ENCODE assay signal across 1 cellular context in the genomic region with DNA sequence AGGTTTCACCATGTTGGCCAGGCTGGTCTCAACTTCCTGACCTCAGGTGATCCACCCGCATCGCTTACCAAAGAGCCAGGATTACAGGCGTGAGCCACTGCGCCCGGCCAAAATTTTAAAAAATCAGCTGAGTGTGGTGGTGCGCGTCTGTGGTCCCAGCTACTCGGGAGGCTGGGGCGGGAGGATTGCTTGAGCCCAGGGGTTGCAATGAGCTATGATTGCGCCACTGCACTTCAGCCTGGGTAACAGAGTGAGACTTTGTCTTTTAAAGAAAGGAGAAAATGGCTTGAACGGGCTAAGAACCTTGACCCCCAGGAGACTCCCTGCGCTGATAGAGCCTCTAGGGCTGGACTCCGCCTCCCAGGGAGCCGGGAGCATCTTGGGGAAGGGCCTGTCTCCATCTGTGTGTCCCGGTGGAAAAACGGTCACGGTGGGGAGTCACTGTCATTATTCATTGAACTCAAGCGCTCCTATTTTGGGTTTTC.
TF ChIP-seq lines count a peak whose summit lies in the region.

No MANE protein-coding gene starts in this region.

TF ChIP-seq in HepG2, 621 proteins besides CTCF, POLR2A, EP300 and RAD21 (continued from another document and continues in another):
- 0 out of 2 replicates have a peak, but pooled peaks have one; percentile 41 for TF ChIP-seq KDM5A (IDR thresholded peaks at IDR 0.05; ENCODE audit: borderline replicate concordance, low read length)
- TF ChIP-seq ZNF674 (CRISPR knock-in tag; IDR thresholded peaks at IDR 0.05; ENCODE audit: low read depth): 0 out of 2 replicates have a peak, but pooled peaks have one; percentile 42
- TF ChIP-seq, protein P1, sequence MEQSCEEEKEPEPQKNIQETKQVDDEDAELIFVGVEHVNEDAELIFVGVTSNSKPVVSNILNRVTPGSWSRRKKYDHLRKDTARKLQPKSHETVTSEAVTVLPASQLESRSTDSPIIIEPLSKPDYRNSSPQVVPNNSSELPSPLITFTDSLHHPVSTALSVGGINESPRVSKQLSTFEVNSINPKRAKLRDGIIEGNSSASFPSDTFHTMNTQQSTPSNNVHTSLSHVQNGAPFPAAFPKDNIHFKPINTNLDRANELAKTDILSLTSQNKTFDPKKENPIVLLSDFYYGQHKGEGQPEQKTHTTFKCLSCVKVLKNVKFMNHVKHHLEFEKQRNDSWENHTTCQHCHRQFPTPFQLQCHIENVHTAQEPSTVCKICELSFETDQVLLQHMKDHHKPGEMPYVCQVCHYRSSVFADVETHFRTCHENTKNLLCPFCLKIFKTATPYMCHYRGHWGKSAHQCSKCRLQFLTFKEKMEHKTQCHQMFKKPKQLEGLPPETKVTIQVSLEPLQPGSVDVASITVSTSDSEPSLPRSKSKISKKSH (CRISPR knock-in tag; IDR thresholded peaks at IDR 0.05; ENCODE audit: borderline replicate concordance): peak; percentile 69; the same call in 1 of the 2 replicates
- TF ChIP-seq DPF2 (CRISPR knock-in tag; IDR thresholded peaks at IDR 0.05; ENCODE audit: borderline replicate concordance, low read depth): no peak
- TF ChIP-seq, protein P2, sequence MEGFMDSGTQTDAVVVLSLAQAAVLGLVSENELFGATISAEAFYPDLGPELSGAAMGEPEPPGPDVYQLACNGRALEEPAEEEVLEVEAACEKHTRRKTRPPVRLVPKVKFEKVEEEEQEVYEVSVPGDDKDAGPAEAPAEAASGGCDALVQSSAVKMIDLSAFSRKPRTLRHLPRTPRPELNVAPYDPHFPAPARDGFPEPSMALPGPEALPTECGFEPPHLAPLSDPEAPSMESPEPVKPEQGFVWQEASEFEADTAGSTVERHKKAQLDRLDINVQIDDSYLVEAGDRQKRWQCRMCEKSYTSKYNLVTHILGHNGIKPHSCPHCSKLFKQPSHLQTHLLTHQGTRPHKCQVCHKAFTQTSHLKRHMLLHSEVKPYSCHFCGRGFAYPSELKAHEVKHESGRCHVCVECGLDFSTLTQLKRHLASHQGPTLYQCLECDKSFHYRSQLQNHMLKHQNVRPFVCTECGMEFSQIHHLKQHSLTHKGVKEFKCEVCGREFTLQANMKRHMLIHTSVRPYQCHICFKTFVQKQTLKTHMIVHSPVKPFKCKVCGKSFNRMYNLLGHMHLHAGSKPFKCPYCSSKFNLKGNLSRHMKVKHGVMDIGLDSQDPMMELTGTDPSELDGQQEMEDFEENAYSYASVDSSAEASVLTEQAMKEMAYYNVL (CRISPR knock-in tag; IDR thresholded peaks at IDR 0.05; ENCODE audit: borderline replicate concordance): 0 out of 2 replicates have a peak, but pooled peaks have one; percentile 9
- no peak; the same call in 1 of the 2 replicates for TF ChIP-seq NR2F6 (IDR thresholded peaks at IDR 0.05)
- TF ChIP-seq NR2F6 (CRISPR knock-in tag; IDR thresholded peaks at IDR 0.05): peak; percentile 21; the same call in 1 of the 2 replicates
- no peak for TF ChIP-seq TBP (CRISPR knock-in tag; IDR thresholded peaks at IDR 0.05)
- 0 out of 2 replicates have a peak, but pooled peaks have one; percentile 30 for TF ChIP-seq ZFP90 (CRISPR knock-in tag; IDR thresholded peaks at IDR 0.05; ENCODE audit: borderline replicate concordance)
- no peak for TF ChIP-seq ZNF557 (CRISPR knock-in tag; IDR thresholded peaks at IDR 0.05)
- TF ChIP-seq, protein P3, sequence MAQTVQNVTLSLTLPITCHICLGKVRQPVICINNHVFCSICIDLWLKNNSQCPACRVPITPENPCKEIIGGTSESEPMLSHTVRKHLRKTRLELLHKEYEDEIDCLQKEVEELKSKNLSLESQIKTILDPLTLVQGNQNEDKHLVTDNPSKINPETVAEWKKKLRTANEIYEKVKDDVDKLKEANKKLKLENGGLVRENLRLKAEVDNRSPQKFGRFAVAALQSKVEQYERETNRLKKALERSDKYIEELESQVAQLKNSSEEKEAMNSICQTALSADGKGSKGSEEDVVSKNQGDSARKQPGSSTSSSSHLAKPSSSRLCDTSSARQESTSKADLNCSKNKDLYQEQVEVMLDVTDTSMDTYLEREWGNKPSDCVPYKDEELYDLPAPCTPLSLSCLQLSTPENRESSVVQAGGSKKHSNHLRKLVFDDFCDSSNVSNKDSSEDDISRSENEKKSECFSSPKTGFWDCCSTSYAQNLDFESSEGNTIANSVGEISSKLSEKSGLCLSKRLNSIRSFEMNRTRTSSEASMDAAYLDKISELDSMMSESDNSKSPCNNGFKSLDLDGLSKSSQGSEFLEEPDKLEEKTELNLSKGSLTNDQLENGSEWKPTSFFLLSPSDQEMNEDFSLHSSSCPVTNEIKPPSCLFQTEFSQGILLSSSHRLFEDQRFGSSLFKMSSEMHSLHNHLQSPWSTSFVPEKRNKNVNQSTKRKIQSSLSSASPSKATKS (CRISPR knock-in tag; IDR thresholded peaks at IDR 0.05): no peak
- TF ChIP-seq ZMYM3 (CRISPR knock-in tag; IDR thresholded peaks at IDR 0.05): no peak
- TF ChIP-seq SP140L (CRISPR knock-in tag; IDR thresholded peaks at IDR 0.05; ENCODE audit: borderline replicate concordance): no peak
- TF ChIP-seq SRSF9 (IDR thresholded peaks at IDR 0.05; ENCODE audit: borderline replicate concordance, insufficient read depth, low read depth, low read length, poor library complexity, severe bottlenecking): no peak
- no peak for TF ChIP-seq ZNF850 (CRISPR knock-in tag; conservative IDR thresholded peaks at IDR 0.05)
- TF ChIP-seq, protein P4, sequence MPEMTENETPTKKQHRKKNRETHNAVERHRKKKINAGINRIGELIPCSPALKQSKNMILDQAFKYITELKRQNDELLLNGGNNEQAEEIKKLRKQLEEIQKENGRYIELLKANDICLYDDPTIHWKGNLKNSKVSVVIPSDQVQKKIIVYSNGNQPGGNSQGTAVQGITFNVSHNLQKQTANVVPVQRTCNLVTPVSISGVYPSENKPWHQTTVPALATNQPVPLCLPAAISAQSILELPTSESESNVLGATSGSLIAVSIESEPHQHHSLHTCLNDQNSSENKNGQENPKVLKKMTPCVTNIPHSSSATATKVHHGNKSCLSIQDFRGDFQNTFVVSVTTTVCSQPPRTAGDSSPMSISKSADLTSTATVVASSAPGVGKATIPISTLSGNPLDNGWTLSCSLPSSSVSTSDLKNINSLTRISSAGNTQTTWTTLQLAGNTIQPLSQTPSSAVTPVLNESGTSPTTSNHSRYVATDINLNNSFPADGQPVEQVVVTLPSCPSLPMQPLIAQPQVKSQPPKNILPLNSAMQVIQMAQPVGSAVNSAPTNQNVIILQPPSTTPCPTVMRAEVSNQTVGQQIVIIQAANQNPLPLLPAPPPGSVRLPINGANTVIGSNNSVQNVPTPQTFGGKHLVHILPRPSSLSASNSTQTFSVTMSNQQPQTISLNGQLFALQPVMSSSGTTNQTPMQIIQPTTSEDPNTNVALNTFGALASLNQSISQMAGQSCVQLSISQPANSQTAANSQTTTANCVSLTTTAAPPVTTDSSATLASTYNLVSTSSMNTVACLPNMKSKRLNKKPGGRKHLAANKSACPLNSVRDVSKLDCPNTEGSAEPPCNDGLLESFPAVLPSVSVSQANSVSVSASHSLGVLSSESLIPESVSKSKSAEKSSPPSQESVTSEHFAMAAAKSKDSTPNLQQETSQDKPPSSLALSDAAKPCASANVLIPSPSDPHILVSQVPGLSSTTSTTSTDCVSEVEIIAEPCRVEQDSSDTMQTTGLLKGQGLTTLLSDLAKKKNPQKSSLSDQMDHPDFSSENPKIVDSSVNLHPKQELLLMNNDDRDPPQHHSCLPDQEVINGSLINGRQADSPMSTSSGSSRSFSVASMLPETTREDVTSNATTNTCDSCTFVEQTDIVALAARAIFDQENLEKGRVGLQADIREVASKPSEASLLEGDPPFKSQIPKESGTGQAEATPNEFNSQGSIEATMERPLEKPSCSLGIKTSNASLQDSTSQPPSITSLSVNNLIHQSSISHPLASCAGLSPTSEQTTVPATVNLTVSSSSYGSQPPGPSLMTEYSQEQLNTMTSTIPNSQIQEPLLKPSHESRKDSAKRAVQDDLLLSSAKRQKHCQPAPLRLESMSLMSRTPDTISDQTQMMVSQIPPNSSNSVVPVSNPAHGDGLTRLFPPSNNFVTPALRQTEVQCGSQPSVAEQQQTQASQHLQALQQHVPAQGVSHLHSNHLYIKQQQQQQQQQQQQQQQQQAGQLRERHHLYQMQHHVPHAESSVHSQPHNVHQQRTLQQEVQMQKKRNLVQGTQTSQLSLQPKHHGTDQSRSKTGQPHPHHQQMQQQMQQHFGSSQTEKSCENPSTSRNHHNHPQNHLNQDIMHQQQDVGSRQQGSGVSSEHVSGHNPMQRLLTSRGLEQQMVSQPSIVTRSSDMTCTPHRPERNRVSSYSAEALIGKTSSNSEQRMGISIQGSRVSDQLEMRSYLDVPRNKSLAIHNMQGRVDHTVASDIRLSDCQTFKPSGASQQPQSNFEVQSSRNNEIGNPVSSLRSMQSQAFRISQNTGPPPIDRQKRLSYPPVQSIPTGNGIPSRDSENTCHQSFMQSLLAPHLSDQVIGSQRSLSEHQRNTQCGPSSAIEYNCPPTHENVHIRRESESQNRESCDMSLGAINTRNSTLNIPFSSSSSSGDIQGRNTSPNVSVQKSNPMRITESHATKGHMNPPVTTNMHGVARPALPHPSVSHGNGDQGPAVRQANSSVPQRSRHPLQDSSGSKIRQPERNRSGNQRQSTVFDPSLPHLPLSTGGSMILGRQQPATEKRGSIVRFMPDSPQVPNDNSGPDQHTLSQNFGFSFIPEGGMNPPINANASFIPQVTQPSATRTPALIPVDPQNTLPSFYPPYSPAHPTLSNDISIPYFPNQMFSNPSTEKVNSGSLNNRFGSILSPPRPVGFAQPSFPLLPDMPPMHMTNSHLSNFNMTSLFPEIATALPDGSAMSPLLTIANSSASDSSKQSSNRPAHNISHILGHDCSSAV (CRISPR knock-in tag; IDR thresholded peaks at IDR 0.05; ENCODE audit: borderline replicate concordance): no peak
- TF ChIP-seq, protein P5, sequence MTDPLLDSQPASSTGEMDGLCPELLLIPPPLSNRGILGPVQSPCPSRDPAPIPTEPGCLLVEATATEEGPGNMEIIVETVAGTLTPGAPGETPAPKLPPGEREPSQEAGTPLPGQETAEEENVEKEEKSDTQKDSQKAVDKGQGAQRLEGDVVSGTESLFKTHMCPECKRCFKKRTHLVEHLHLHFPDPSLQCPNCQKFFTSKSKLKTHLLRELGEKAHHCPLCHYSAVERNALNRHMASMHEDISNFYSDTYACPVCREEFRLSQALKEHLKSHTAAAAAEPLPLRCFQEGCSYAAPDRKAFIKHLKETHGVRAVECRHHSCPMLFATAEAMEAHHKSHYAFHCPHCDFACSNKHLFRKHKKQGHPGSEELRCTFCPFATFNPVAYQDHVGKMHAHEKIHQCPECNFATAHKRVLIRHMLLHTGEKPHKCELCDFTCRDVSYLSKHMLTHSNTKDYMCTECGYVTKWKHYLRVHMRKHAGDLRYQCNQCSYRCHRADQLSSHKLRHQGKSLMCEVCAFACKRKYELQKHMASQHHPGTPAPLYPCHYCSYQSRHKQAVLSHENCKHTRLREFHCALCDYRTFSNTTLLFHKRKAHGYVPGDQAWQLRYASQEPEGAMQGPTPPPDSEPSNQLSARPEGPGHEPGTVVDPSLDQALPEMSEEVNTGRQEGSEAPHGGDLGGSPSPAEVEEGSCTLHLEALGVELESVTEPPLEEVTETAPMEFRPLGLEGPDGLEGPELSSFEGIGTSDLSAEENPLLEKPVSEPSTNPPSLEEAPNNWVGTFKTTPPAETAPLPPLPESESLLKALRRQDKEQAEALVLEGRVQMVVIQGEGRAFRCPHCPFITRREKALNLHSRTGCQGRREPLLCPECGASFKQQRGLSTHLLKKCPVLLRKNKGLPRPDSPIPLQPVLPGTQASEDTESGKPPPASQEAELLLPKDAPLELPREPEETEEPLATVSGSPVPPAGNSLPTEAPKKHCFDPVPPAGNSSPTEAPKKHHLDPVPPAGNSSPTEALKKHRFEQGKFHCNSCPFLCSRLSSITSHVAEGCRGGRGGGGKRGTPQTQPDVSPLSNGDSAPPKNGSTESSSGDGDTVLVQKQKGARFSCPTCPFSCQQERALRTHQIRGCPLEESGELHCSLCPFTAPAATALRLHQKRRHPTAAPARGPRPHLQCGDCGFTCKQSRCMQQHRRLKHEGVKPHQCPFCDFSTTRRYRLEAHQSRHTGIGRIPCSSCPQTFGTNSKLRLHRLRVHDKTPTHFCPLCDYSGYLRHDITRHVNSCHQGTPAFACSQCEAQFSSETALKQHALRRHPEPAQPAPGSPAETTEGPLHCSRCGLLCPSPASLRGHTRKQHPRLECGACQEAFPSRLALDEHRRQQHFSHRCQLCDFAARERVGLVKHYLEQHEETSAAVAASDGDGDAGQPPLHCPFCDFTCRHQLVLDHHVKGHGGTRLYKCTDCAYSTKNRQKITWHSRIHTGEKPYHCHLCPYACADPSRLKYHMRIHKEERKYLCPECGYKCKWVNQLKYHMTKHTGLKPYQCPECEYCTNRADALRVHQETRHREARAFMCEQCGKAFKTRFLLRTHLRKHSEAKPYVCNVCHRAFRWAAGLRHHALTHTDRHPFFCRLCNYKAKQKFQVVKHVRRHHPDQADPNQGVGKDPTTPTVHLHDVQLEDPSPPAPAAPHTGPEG (CRISPR knock-in tag; IDR thresholded peaks at IDR 0.05): no peak
- TF ChIP-seq ZBTB7B (CRISPR knock-in tag; IDR thresholded peaks at IDR 0.05): peak; percentile 16; the same call in 1 of the 2 replicates
- TF ChIP-seq HNF4G (IDR thresholded peaks at IDR 0.05; ENCODE audit: borderline replicate concordance, low read depth, low read length): 0 out of 2 replicates have a peak, but pooled peaks have one; percentile 6
- 0 out of 2 replicates have a peak, but pooled peaks have one; percentile 24 for TF ChIP-seq HNF4G (CRISPR knock-in tag; IDR thresholded peaks at IDR 0.05; ENCODE audit: borderline replicate concordance, low read depth)
- no peak for TF ChIP-seq ZNF768 (CRISPR knock-in tag; IDR thresholded peaks at IDR 0.05)
- TF ChIP-seq ELF1 (CRISPR knock-in tag; IDR thresholded peaks at IDR 0.05): 0 out of 2 replicates have a peak, but pooled peaks have one; percentile 5
- TF ChIP-seq NFE2L1 (CRISPR knock-in tag; IDR thresholded peaks at IDR 0.05; ENCODE audit: borderline replicate concordance): no peak
- TF ChIP-seq, protein P6, sequence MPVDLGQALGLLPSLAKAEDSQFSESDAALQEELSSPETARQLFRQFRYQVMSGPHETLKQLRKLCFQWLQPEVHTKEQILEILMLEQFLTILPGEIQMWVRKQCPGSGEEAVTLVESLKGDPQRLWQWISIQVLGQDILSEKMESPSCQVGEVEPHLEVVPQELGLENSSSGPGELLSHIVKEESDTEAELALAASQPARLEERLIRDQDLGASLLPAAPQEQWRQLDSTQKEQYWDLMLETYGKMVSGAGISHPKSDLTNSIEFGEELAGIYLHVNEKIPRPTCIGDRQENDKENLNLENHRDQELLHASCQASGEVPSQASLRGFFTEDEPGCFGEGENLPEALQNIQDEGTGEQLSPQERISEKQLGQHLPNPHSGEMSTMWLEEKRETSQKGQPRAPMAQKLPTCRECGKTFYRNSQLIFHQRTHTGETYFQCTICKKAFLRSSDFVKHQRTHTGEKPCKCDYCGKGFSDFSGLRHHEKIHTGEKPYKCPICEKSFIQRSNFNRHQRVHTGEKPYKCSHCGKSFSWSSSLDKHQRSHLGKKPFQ (CRISPR knock-in tag; IDR thresholded peaks at IDR 0.05; ENCODE audit: insufficient replicate concordance): peak; percentile 92
- TF ChIP-seq MBD4 (IDR thresholded peaks at IDR 0.05; ENCODE audit: borderline replicate concordance, low read length): no peak
- no peak for TF ChIP-seq ZNF713 (CRISPR knock-in tag; IDR thresholded peaks at IDR 0.05)
- no peak for TF ChIP-seq KDM3A (CRISPR knock-in tag; IDR thresholded peaks at IDR 0.05; ENCODE audit: low read depth)
- TF ChIP-seq, protein P7, sequence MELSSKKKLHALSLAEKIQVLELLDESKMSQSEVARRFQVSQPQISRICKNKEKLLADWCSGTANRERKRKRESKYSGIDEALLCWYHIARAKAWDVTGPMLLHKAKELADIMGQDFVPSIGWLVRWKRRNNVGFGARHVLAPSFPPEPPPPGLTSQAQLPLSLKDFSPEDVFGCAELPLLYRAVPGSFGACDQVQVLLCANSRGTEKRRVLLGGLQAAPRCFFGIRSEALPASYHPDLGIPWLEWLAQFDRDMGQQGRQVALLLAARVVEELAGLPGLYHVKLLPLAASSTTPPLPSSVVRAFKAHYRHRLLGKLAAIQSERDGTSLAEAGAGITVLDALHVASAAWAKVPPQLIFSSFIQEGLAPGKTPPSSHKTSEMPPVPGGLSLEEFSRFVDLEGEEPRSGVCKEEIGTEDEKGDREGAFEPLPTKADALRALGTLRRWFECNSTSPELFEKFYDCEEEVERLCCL (CRISPR knock-in tag; IDR thresholded peaks at IDR 0.05; ENCODE audit: borderline replicate concordance): no peak
- TF ChIP-seq ZNF558 (CRISPR knock-in tag; IDR thresholded peaks at IDR 0.05; ENCODE audit: borderline replicate concordance): 0 out of 2 replicates have a peak, but pooled peaks have one; percentile 27
